24 cellular contexts compared by ENCODE assay signal in genomic region chr9:13805566-13805965, GRCh38.
"Had no signal": no experiment of that assay in that cellular context is flagged by ENCODE, and none has a peak within 500 bp of the region (broad histone marks: within the 10 kb centered on the region; RNA-seq: fewer than 3 reads in every experiment).

No MANE protein-coding gene starts in this region.

- H3K36me3 ChIP-seq: ascending aorta, heart left ventricle, left lung, lower lobe of right lung, spleen, suprapubic skin, tibial artery, upper lobe of right lung had no signal

- H3K4me3 ChIP-seq: ascending aorta, heart left ventricle, left lung, lower lobe of right lung, spleen, suprapubic skin, tibial artery, upper lobe of right lung had no signal

- H3K27me3 ChIP-seq: ascending aorta, heart left ventricle, left lung, spleen, suprapubic skin, tibial artery, upper lobe of right lung had no signal

- H3K27ac ChIP-seq: ascending aorta, epithelial cell of prostate, heart left ventricle, left lung, lower lobe of right lung, spleen, suprapubic skin, tibial artery, upper lobe of right lung, VCaP had no signal

- H3K4me1 ChIP-seq: ascending aorta, left lung, lower lobe of right lung, spleen, suprapubic skin, tibial artery, upper lobe of right lung had no signal

- DNase-seq: activated CD4-positive, alpha-beta T cell treated with anti-CD3 and anti-CD28 coated beads for 48 hours; activated CD4-positive, alpha-beta T cell treated with anti-CD3 and anti-CD28 coated beads, Interleukin-2, amount 50 U/mL, for 48 hours; activated CD8-positive, alpha-beta memory T cell treated with anti-CD3 and anti-CD28 coated beads for 24 hours; activated effector memory CD4-positive, alpha-beta T cell treated with anti-CD3 and anti-CD28 coated beads, Interleukin-2, amount 50 U/mL, for 16 hours; activated naive CD4-positive, alpha-beta T cell treated with anti-CD3 and anti-CD28 coated beads for 36 hours; activated naive CD8-positive, alpha-beta T cell treated with anti-CD3 and anti-CD28 coated beads for 36 hours; central memory CD4-positive, alpha-beta T cell; effector CD8-positive, alpha-beta T cell; heart left ventricle; left lung; lower lobe of right lung; mesenchymal stem cell; natural killer cell; posterior cingulate gyrus; right cardiac atrium; spleen; stimulated activated naive CD4-positive, alpha-beta T cell; tibial artery; upper lobe of right lung had no signal

- ATAC-seq: activated CD4-positive, CD25-positive, alpha-beta regulatory T cell treated with anti-CD3 and anti-CD28 coated beads, Interleukin-2, amount 50 U/mL, for 24 hours; heart left ventricle; left lung; lower lobe of right lung; natural killer cell; right cardiac atrium; upper lobe of right lung had no signal

- H3K9me3 ChIP-seq: ascending aorta, heart left ventricle, left lung, lower lobe of right lung, suprapubic skin, tibial artery, upper lobe of right lung had no signal
